17 cellular contexts compared by ENCODE assay signal in the genomic region with DNA sequence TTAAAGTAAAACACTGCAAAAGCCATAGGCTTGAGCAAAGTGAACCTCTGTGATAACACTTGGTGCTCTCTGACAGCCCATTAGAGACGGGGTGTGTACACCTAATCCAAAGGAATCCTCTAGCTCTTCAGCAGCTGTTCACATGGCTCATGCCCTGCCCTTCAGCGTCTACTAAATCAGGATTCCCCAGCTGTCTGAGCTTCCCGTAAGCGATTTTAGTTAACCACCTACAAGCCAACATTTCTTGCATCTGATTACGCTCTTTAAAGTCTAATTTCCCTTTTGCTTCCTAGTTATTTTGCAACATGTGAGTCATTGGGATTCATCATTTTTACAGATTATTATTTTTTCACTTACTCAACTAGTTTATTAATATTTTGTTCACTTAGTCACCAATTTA. TPM values are rescaled to one million over a fixed set of nuclear protein-coding genes. Genes with fewer than 3 reads are reported as not detected.
DNase-seq lines count a peak whose midpoint lies in the region; ATAC-seq, FAIRE-seq and TF ChIP-seq lines count a peak whose summit lies in the region.
"Had no signal": no experiment of that assay in that cellular context is flagged by ENCODE, and none has a peak within 500 bp of the region (broad histone marks: within the 10 kb centered on the region; RNA-seq: fewer than 3 reads in every experiment).

No MANE protein-coding gene starts in this region.

- TF ChIP-seq CTCF in astrocyte (IDR thresholded peaks at IDR 0.05; ENCODE audit: insufficient read depth, low read depth, low read length): no peak
- no peak for TF ChIP-seq CTCF in heart right ventricle (IDR thresholded peaks at IDR 0.05)
- TF ChIP-seq CTCF in GM10248 (IDR thresholded peaks at IDR 0.05; ENCODE audit: control extremely low read depth, extremely low read depth, low read depth, missing control alignments): no peak

- no peak overlapping the region for H3K9ac ChIP-seq in astrocyte (ENCODE audit: low read length)

- H3K27ac ChIP-seq in astrocyte (ENCODE audit: low read depth, low read length) (no peak overlapping the region), heart right ventricle (peak overlapping the region in 7 of 10 donors; percentile 23 to 88 (median 72))
- H3K27ac ChIP-seq: right lobe of liver had no signal

- H3K36me3 ChIP-seq in astrocyte (ENCODE audit: insufficient read depth, low read length): no peaks in the 10 kb centered on the region
- no peaks in the 10 kb centered on the region for H3K36me3 ChIP-seq in heart right ventricle
- H3K36me3 ChIP-seq: right lobe of liver had no signal

- ATAC-seq in heart right ventricle: peak in 6 of 8 donors; percentile 63 to 84 (median 75)
- ATAC-seq: effector memory CD8-positive, alpha-beta T cell; naive thymus-derived CD8-positive, alpha-beta T cell; right lobe of liver had no signal

- POLR2A ChIA-PET in GM10248 (lab: Yijun Ruan, JAX): no interaction called here

- H3K4me1 Mint-ChIP-seq in astrocyte (ENCODE audit: low read depth, unreplicated experiment): peaks cover 3% of the 10 kb centered on the region
- H3K4me1 Mint-ChIP-seq: IgD-negative memory B cell; naive thymus-derived CD8-positive, alpha-beta T cell had no signal

- no peaks in the 10 kb centered on the region for H4K20me1 ChIP-seq in astrocyte (ENCODE audit: insufficient read depth, low read length)

- intact Hi-C loops in heart right ventricle (cut with DNase I): loop anchor here in 2 of 10 donors (5.0 to 10.0 kb wide), 2 partner anchors 78 to 80 kb away; no protein-coding TSS in a partner anchor

- no peak overlapping the region for H3K27ac Mint-ChIP-seq in astrocyte (ENCODE audit: unreplicated experiment)
- H3K27ac Mint-ChIP-seq: activated T-helper 2 cell treated with anti-CD3 and anti-CD28 coated beads, Interferon-gamma antibody, Interleukin-2, Interleukin-4, amounts not matched to agents 10 μg/mL and 5 μg/mL and 100 μg/mL, durations not matched to agents 14 hours and 24 hours and 36 hours; effector memory CD8-positive, alpha-beta T cell; IgD-negative memory B cell; naive thymus-derived CD8-positive, alpha-beta T cell had no signal

- H3K27me3 Mint-ChIP-seq in astrocyte (ENCODE audit: low read depth, unreplicated experiment): no peaks in the 10 kb centered on the region
- H3K27me3 Mint-ChIP-seq: effector memory CD8-positive, alpha-beta T cell; IgD-negative memory B cell; naive thymus-derived CD8-positive, alpha-beta T cell had no signal

- H3K4me3 Mint-ChIP-seq in astrocyte (ENCODE audit: unreplicated experiment): no peak overlapping the region
- H3K4me3 Mint-ChIP-seq: effector memory CD8-positive, alpha-beta T cell; IgD-negative memory B cell; naive thymus-derived CD8-positive, alpha-beta T cell had no signal

- H3K4me1 ChIP-seq in astrocyte (ENCODE audit: insufficient read depth, low read length) (no peaks in the 10 kb centered on the region), heart right ventricle (peaks cover 0 to 3% (median 0%) of the 10 kb centered on the region in 9 donors)
- H3K4me1 ChIP-seq: right lobe of liver had no signal

- no peaks in the 10 kb centered on the region for H3K36me3 Mint-ChIP-seq in astrocyte (ENCODE audit: low read depth, unreplicated experiment)
- H3K36me3 Mint-ChIP-seq: IgD-negative memory B cell; naive thymus-derived CD8-positive, alpha-beta T cell had no signal

- no peaks in the 10 kb centered on the region for H3K9me3 Mint-ChIP-seq in astrocyte (ENCODE audit: unreplicated experiment)
- H3K9me3 Mint-ChIP-seq: effector memory CD8-positive, alpha-beta T cell had no signal

- CTCF ChIA-PET in GM10248 (lab: Yijun Ruan, JAX): no interaction called here

- peak; percentile 67 for FAIRE-seq in astrocyte (lab: Jason Lieb, UNC)

- no peak overlapping the region for H3K4me2 ChIP-seq in astrocyte (ENCODE audit: low read length)

- no peaks in the 10 kb centered on the region for H3K9me3 ChIP-seq in astrocyte (ENCODE audit: insufficient read depth, low read depth, low read length)
- no peaks in the 10 kb centered on the region for H3K9me3 ChIP-seq in heart right ventricle
- H3K9me3 ChIP-seq: right lobe of liver had no signal

- DNase-seq in Daoy (ENCODE audit: low read depth) (peak; percentile 9), astrocyte (ENCODE audit: low read depth) (no peak), heart right ventricle (peak in 1 of 2 donors; percentile 9), pons (ENCODE audit: low spot score) (peak; percentile 15), superior temporal gyrus (ENCODE audit: extremely low spot score) (no peak), GM10248 (ENCODE audit: extremely low spot score) (no peak), GM19238 (ENCODE audit: insufficient read length, low spot score) (no peak), amniotic stem cell (lab: John Stamatoyannopoulos, UW) (no peak)
- DNase-seq: ACHN; effector memory CD8-positive, alpha-beta T cell; GF-D8; naive thymus-derived CD8-positive, alpha-beta T cell; NCI-H1105; right lobe of liver; stimulated activated naive CD4-positive, alpha-beta T cell had no signal

- H3K79me2 ChIP-seq in astrocyte (ENCODE audit: insufficient read depth, low read length): no peaks in the 10 kb centered on the region

- H3K4me3 ChIP-seq in astrocyte (ENCODE audit: insufficient read depth, low read depth, low read length) (no peak overlapping the region), heart right ventricle (peak overlapping the region in 9 of 10 donors; percentile 13 to 59 (median 42))
- H3K4me3 ChIP-seq: right lobe of liver had no signal

- H2AFZ ChIP-seq in astrocyte (ENCODE audit: low read depth, low read length): no peak overlapping the region

- H3K27me3 ChIP-seq in astrocyte (ENCODE audit: insufficient read depth, low read length) (no peaks in the 10 kb centered on the region), heart right ventricle (no peaks in the 10 kb centered on the region)
- H3K27me3 ChIP-seq: right lobe of liver had no signal

- WGBS in heart right ventricle, 2 donors: 29 to 30% methylated on average over 5 of the region's 5 CpGs

RNA-seq across cellular contexts. Expression of gene DMD, which starts 6.5 kb away (rescaled TPM):
- 14.1 and 24.0 TPM in 2 replicates for total RNA-seq in Daoy (2014; rRNA removed; shearing (Covaris generic))
- total RNA-seq in astrocyte (22.2 and 25.0 TPM in 2 replicates), heart right ventricle (100 to 1,000 TPM; 126 to 228 (median 191) TPM)
- 10 to 100 TPM; 28.5 to 41.9 TPM for polyA plus RNA-seq in heart right ventricle
- polyA plus RNA-seq: naive thymus-derived CD8-positive, alpha-beta T cell had no signal

Comparison
In these comparisons a context has a peak if more than half of its experiments do, and no peak if none do; other contexts are left out.
1. DNase-seq: peak in Daoy (single experiment) and pons (single experiment); none in astrocyte (single experiment), superior temporal gyrus (single experiment), GM10248 (single experiment), GM19238 (single experiment) and amniotic stem cell (single experiment).